7 cellular contexts compared by ENCODE assay signal in the genomic region with DNA sequence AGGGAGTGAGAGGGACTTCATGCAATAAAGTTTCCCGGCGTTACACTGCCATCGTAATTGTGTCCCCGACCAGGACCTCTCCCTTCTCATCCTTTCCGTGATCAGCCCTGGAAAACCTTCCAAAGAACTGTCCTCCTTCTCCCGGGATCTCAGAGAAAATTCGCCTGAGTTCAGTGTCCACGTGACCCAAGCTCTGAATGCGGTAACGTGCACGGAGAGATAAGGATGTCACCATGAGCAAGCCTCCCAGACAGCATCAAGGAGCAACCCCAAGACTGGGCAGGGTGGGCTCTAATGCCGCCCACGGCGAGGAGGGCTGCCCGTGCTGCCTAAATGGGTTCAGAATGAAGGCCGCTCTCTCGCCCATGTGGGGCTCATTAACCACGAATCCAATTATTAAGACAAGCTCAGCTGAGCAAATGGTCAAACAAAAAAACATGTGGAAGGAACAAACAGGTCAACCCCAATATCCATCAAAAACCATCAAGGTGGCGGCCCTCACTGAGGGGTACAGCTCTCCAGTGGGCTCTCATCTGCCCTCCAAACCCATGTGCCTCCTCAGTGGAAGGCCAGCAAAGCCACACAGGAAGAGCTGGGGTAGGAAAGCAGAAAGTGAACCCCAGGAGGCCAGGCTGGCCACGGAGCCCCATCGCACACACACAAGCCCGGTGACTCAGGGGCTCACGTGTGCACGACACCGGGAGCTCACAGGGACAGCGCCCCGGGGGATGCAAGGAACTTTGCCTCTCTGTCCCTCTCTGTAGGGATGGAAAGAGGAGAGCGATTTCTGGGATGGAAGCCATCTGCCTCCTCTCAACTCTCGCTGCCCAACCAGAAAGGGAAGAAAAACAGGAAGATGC.
DNase-seq lines count a peak whose midpoint lies in the region; ATAC-seq and TF ChIP-seq lines count a peak whose summit lies in the region.
"Not testable (repeated sequence)": the region's sequence is repeated elsewhere in the genome, so short reads cannot be mapped to it uniquely, and the experiment has no call there.

No MANE protein-coding gene starts in this region.

- WGBS in smooth muscle cell (ENCODE audit: low lambda C conversion rate) = 57% methylated on average over 26 of the region's 29 CpGs

- not testable (repeated sequence) for H3F3A ChIP-seq in smooth muscle cell (ENCODE audit: low read depth)

- ATAC-seq in activated CD8-positive, alpha-beta T cell treated with anti-CD3 and anti-CD28 coated beads, Interleukin-2, amount 10 ng/mL, durations not matched to agents 7 days and 5 days; naive B cell (ENCODE audit: low read depth in 2 of 2): not testable (repeated sequence)

- peak overlapping the region; percentile 94 for H3K4me2 ChIP-seq in smooth muscle cell

- H3K79me2 ChIP-seq in smooth muscle cell (ENCODE audit: low read depth) = not testable (repeated sequence)

- H3K27me3 Mint-ChIP-seq in activated CD8-positive, alpha-beta T cell treated with anti-CD3 and anti-CD28 coated beads, Interleukin-2, amount 10 ng/mL, durations not matched to agents 7 days and 5 days (ENCODE audit: low read depth) = peaks cover 26% of the 10 kb centered on the region
- H3K27me3 Mint-ChIP-seq in brain = peaks cover 59% of the 10 kb centered on the region
- H3K27me3 Mint-ChIP-seq in naive B cell = peaks cover 33 to 58% (median 50%) of the 10 kb centered on the region in 3 donors

- H3K4me3 ChIP-seq in Peyer's patch = peak overlapping the region in 3 of 4 donors; percentile 45 to 68 (median 62)
- peak overlapping the region; percentile 85 for H3K4me3 ChIP-seq in cardiac muscle cell
- H3K4me3 ChIP-seq in smooth muscle cell = peak overlapping the region; percentile 70

- H3K27ac Mint-ChIP-seq in activated CD8-positive, alpha-beta T cell treated with anti-CD3 and anti-CD28 coated beads, Interleukin-2, amount 10 ng/mL, durations not matched to agents 7 days and 5 days; brain: not testable (repeated sequence)
- H3K27ac Mint-ChIP-seq in naive B cell = peak overlapping the region in 1 of 6 donors; percentile 83

- TF ChIP-seq CTCF in Peyer's patch (IDR thresholded peaks at IDR 0.05); brain (conservative IDR thresholded peaks at IDR 0.05); cardiac muscle cell (IDR thresholded peaks at IDR 0.05; ENCODE audit: low read depth, low read length); smooth muscle cell (IDR thresholded peaks at IDR 0.05; ENCODE audit: borderline replicate concordance, insufficient read depth, poor library complexity, severe bottlenecking): not testable (repeated sequence)

- POLR2A ChIA-PET in activated CD8-positive, alpha-beta T cell treated with anti-CD3 and anti-CD28 coated beads, Interleukin-2, amount 10 ng/mL, durations not matched to agents 7 days and 5 days (lab: Charles Lee) = not testable (repeated sequence)

- not testable (repeated sequence) for H3K36me3 Mint-ChIP-seq in activated CD8-positive, alpha-beta T cell treated with anti-CD3 and anti-CD28 coated beads, Interleukin-2, amount 10 ng/mL, durations not matched to agents 7 days and 5 days (ENCODE audit: low read depth); brain; naive B cell

- H4K20me1 ChIP-seq in smooth muscle cell (ENCODE audit: low read depth) = not testable (repeated sequence)

- not testable (repeated sequence) for H3K36me3 ChIP-seq in Peyer's patch; cardiac muscle cell; smooth muscle cell (ENCODE audit: low read depth)

- not testable (repeated sequence) for TF ChIP-seq POLR2A in Peyer's patch (IDR thresholded peaks at IDR 0.05)

- DNase-seq in Daoy (ENCODE audit: low read depth) (peak; percentile 46), Peyer's patch (peak in 1 of 3 donors; percentile 53)
- not testable (repeated sequence) for DNase-seq in activated CD8-positive, alpha-beta T cell treated with anti-CD3 and anti-CD28 coated beads, Interleukin-2, amount 10 ng/mL, durations not matched to agents 7 days and 5 days; cardiac muscle cell (ENCODE audit: low read depth in 1 of 2, low spot score in 1 of 2); naive B cell; smooth muscle cell (lab: John Stamatoyannopoulos, UW; ENCODE audit: unreplicated experiment)

- CTCF ChIA-PET in activated CD8-positive, alpha-beta T cell treated with anti-CD3 and anti-CD28 coated beads, Interleukin-2, amount 10 ng/mL, durations not matched to agents 7 days and 5 days (lab: Charles Lee) = not testable (repeated sequence)

- not testable (repeated sequence) for H3K27ac ChIP-seq in Peyer's patch; cardiac muscle cell; smooth muscle cell (ENCODE audit: low read depth)

- H3K4me1 ChIP-seq in Peyer's patch; cardiac muscle cell (ENCODE audit: low read depth); smooth muscle cell (ENCODE audit: low read depth): not testable (repeated sequence)

- peak overlapping the region; percentile 12 for H3K4me3 Mint-ChIP-seq in activated CD8-positive, alpha-beta T cell treated with anti-CD3 and anti-CD28 coated beads, Interleukin-2, amount 10 ng/mL, durations not matched to agents 7 days and 5 days
- H3K4me3 Mint-ChIP-seq in brain (peak overlapping the region; percentile 64 to 76 (median 69)), naive B cell (peak overlapping the region in 7 of 8 donors; percentile 38 to 81 (median 70))

- H3K9me3 Mint-ChIP-seq in activated CD8-positive, alpha-beta T cell treated with anti-CD3 and anti-CD28 coated beads, Interleukin-2, amount 10 ng/mL, durations not matched to agents 7 days and 5 days (ENCODE audit: insufficient read depth); brain; naive B cell: not testable (repeated sequence)

- H3K27me3 ChIP-seq in Peyer's patch; cardiac muscle cell; smooth muscle cell (ENCODE audit: low read depth): not testable (repeated sequence)

- peaks cover 10% of the 10 kb centered on the region for H3K4me1 Mint-ChIP-seq in activated CD8-positive, alpha-beta T cell treated with anti-CD3 and anti-CD28 coated beads, Interleukin-2, amount 10 ng/mL, durations not matched to agents 7 days and 5 days (ENCODE audit: low read depth)
- not testable (repeated sequence) for H3K4me1 Mint-ChIP-seq in brain
- H3K4me1 Mint-ChIP-seq in naive B cell = peaks cover 6 to 14% (median 6%) of the 10 kb centered on the region in 3 donors

- not testable (repeated sequence) for H3K9ac ChIP-seq in smooth muscle cell (ENCODE audit: low read depth)

- H3K9me3 ChIP-seq in Peyer's patch; cardiac muscle cell (ENCODE audit: low read depth); smooth muscle cell (replicated peaks; ENCODE audit: low read depth): not testable (repeated sequence)

- not testable (repeated sequence) for H2AFZ ChIP-seq in smooth muscle cell (ENCODE audit: low read depth)

Comparison
In these comparisons a context has a peak if more than half of its experiments do, and no peak if none do; other contexts are left out.
1. H3K4me3 Mint-ChIP-seq: peak in every context shown above with its lines; median percentile 70 in naive B cell; 69 in brain; 12 in activated CD8-positive, alpha-beta T cell treated with anti-CD3 and anti-CD28 coated beads, Interleukin-2, amount 10 ng/mL, durations not matched to agents 7 days and 5 days.